Comparison of ENCODE assay signal across 28 cellular contexts in genomic region chr20:1748777-1749176, GRCh38.
"Had no signal": no experiment of that assay in that cellular context is flagged by ENCODE, and none has a peak within 500 bp of the region (broad histone marks: within the 10 kb centered on the region; RNA-seq: fewer than 3 reads in every experiment).

No MANE protein-coding gene starts in this region.

- H3K36me3 ChIP-seq: colonic mucosa, esophagus muscularis mucosa, esophagus squamous epithelium, gastrocnemius medialis, gastroesophageal sphincter, heart left ventricle, heart right ventricle had no signal

- H3K27me3 Mint-ChIP-seq: dendritic cell treated with granulocyte-macrophage colony-stimulating factor and Interleukin-4, amounts not matched to agents 40 ng/mL and 50 ng/mL, for 4 days had no signal

- DNase-seq: colonic mucosa; cortex of kidney; dermis blood vessel endothelial cell; dorsolateral prefrontal cortex; effector CD4-positive, alpha-beta T cell; effector CD8-positive, alpha-beta T cell; effector memory CD4-positive, alpha-beta T cell; effector memory CD8-positive, alpha-beta T cell; endodermal cell; erythroblast; esophagus squamous epithelium; foreskin fibroblast; foreskin keratinocyte; foreskin melanocyte; gastrocnemius medialis; glutamatergic neuron; head of caudate nucleus; heart left ventricle; heart right ventricle had no signal

- H3K9me3 Mint-ChIP-seq: endodermal cell had no signal

- H3K27me3 ChIP-seq: colonic mucosa, dorsolateral prefrontal cortex, esophagus muscularis mucosa, gastrocnemius medialis had no signal

- H3K4me3 Mint-ChIP-seq: dendritic cell treated with granulocyte-macrophage colony-stimulating factor and Interleukin-4, amounts not matched to agents 40 ng/mL and 50 ng/mL, for 4 days; effector memory CD8-positive, alpha-beta T cell; endodermal cell had no signal

- FAIRE-seq: colon, endometrium, frontal cortex had no signal

- H3K4me3 ChIP-seq: colonic mucosa, coronary artery, dorsolateral prefrontal cortex, esophagus muscularis mucosa, esophagus squamous epithelium, gastrocnemius medialis, gastroesophageal sphincter, heart left ventricle, heart right ventricle had no signal

- H3K4me1 ChIP-seq: colonic mucosa, esophagus muscularis mucosa, esophagus squamous epithelium, foreskin keratinocyte, gastrocnemius medialis, gastroesophageal sphincter, heart left ventricle, heart right ventricle had no signal

- H3K27ac Mint-ChIP-seq: dendritic cell treated with granulocyte-macrophage colony-stimulating factor and Interleukin-4, amounts not matched to agents 40 ng/mL and 50 ng/mL, for 4 days; effector memory CD8-positive, alpha-beta T cell; endodermal cell had no signal

- H3K27ac ChIP-seq: colonic mucosa, coronary artery, dorsolateral prefrontal cortex, epithelial cell of prostate, esophagus muscularis mucosa, esophagus squamous epithelium, foreskin keratinocyte, gastrocnemius medialis, gastroesophageal sphincter, heart left ventricle, heart right ventricle had no signal

- H3K9me3 ChIP-seq: colonic mucosa, esophagus muscularis mucosa, esophagus squamous epithelium, gastrocnemius medialis, gastroesophageal sphincter, heart left ventricle had no signal

- ATAC-seq: effector memory CD8-positive, alpha-beta T cell; esophagus mucosa; foreskin keratinocyte; gastrocnemius medialis; gastroesophageal sphincter; heart left ventricle; heart right ventricle had no signal
